ENCODE assay signal across 8 cellular contexts in genomic region chrX:49165901-49166881, GRCh38. TPM values are rescaled to one million over a fixed set of nuclear protein-coding genes. Genes with fewer than 3 reads are reported as not detected.
DNase-seq lines count a peak whose midpoint lies in the region; ATAC-seq lines count a peak whose summit lies in the region.

No MANE protein-coding gene starts in this region.

- peak overlapping the region; percentile 97 for H3K27ac Mint-ChIP-seq in stimulated activated naive CD8-positive, alpha-beta T cell treated with anti-CD3 and anti-CD28 coated beads, Interleukin-15, Interleukin-2, amounts not matched to agents 100 ng/mL and 50 ng/mL, for 24 hours

- H3K36me3 ChIP-seq in NT2/D1 (ENCODE audit: insufficient read depth, insufficient read length, low read length) = no peaks in the 10 kb centered on the region

- H3K27me3 ChIP-seq in NT2/D1 (ENCODE audit: insufficient read depth, insufficient read length) = peaks cover 15% of the 10 kb centered on the region

- DNase-seq in NT2/D1 (ENCODE audit: low read depth, low spot score) (no peak), myocyte (ENCODE audit: low read depth) (peak; percentile 65)
- DNase-seq in activated T-cell treated with anti-CD3 and anti-CD28 coated beads, Interleukin-2, amount 50 U/mL, for 48 hours = peak; percentile 74 to 81

- H3K9me3 Mint-ChIP-seq in stimulated activated naive CD8-positive, alpha-beta T cell treated with anti-CD3 and anti-CD28 coated beads, Interleukin-15, Interleukin-2, amounts not matched to agents 100 ng/mL and 50 ng/mL, for 24 hours = no peaks in the 10 kb centered on the region

- no peaks in the 10 kb centered on the region for H3K9me3 ChIP-seq in NT2/D1 (ENCODE audit: insufficient read depth, low read length)

- peak overlapping the region; percentile 34; the same call in 1 of the 2 replicates for H3K4me3 ChIP-seq in GM08714 (ENCODE audit: low read length)
- H3K4me3 ChIP-seq in NT2/D1 (ENCODE audit: insufficient read length, low read depth) = peak overlapping the region; percentile 29

- peaks cover 34% of the 10 kb centered on the region for H3K4me1 Mint-ChIP-seq in stimulated activated naive CD8-positive, alpha-beta T cell treated with anti-CD3 and anti-CD28 coated beads, Interleukin-15, Interleukin-2, amounts not matched to agents 100 ng/mL and 50 ng/mL, for 24 hours (ENCODE audit: low read depth)

- H3K27me3 Mint-ChIP-seq in stimulated activated naive CD8-positive, alpha-beta T cell treated with anti-CD3 and anti-CD28 coated beads, Interleukin-15, Interleukin-2, amounts not matched to agents 100 ng/mL and 50 ng/mL, for 24 hours = no peaks in the 10 kb centered on the region

- peak overlapping the region; percentile 51 for H3K9ac ChIP-seq in NT2/D1 (ENCODE audit: insufficient read length, low read depth)

- ATAC-seq in HG03196 (IDR thresholded peaks at IDR 0.05; ENCODE audit: unreplicated experiment) (peak; percentile 40), esophagus mucosa (peak; percentile 83), GM21515 (IDR thresholded peaks at IDR 0.05; ENCODE audit: unreplicated experiment) (no peak)

- peaks cover 8% of the 10 kb centered on the region for H3K4me1 ChIP-seq in NT2/D1 (ENCODE audit: insufficient read depth, insufficient read length)

- H3K4me3 Mint-ChIP-seq in stimulated activated naive CD8-positive, alpha-beta T cell treated with anti-CD3 and anti-CD28 coated beads, Interleukin-15, Interleukin-2, amounts not matched to agents 100 ng/mL and 50 ng/mL, for 24 hours = peak overlapping the region; percentile 89

- no peaks in the 10 kb centered on the region for H3K36me3 Mint-ChIP-seq in stimulated activated naive CD8-positive, alpha-beta T cell treated with anti-CD3 and anti-CD28 coated beads, Interleukin-15, Interleukin-2, amounts not matched to agents 100 ng/mL and 50 ng/mL, for 24 hours (ENCODE audit: low read depth)

RNA-seq across cellular contexts. Expression of gene MAGIX, which starts 3.6 kb away (rescaled TPM):
- 4.7 TPM for total RNA-seq in esophagus mucosa
- 4.8 and 6.6 TPM in 2 replicates for total RNA-seq in myocyte
- polyA plus RNA-seq in myocyte (2012) = 2.9 TPM

RNA-seq across cellular contexts. Expression of gene PLP2, which starts 5.5 kb away (rescaled TPM):
- total RNA-seq in esophagus mucosa (359 TPM), myocyte (48.7 and 68.3 TPM in 2 replicates)
- polyA plus RNA-seq in myocyte (2012) = 94.6 TPM

RNA-seq across cellular contexts. Expression of gene PRICKLE3, which starts 20.0 kb away (rescaled TPM):
- total RNA-seq in esophagus mucosa = 17.5 TPM
- total RNA-seq in myocyte = 6.6 TPM in 2 replicates
- 8.8 TPM for polyA plus RNA-seq in myocyte (2012)

RNA-seq across cellular contexts. Expression of gene SYP, which starts 33.8 kb away (rescaled TPM):
- total RNA-seq in esophagus mucosa (0.36 TPM), myocyte (1.8 TPM in 2 replicates)
- polyA plus RNA-seq in myocyte (2012) = 2.4 TPM

RNA-seq across cellular contexts. Expression of gene GPKOW, which starts 42.7 kb away (rescaled TPM):
- total RNA-seq in esophagus mucosa = 11.9 TPM
- 23.9 and 26.7 TPM in 2 replicates for total RNA-seq in myocyte
- 28.1 TPM for polyA plus RNA-seq in myocyte (2012)
